ENCODE assay signal across 8 cellular contexts in genomic region chr5:150357326-150358260, GRCh38. TPM values are rescaled to one million over a fixed set of nuclear protein-coding genes. Genes with fewer than 3 reads are reported as not detected.
DNase-seq lines count a peak whose midpoint lies in the region; FAIRE-seq and TF ChIP-seq lines count a peak whose summit lies in the region.

TCOF1 (plus strand) TSS chr5:150357697; CDS start chr5:150357747, 50 bp downstream.

- no peaks in the 10 kb centered on the region for H3K9me3 Mint-ChIP-seq in activated naive CD4-positive, alpha-beta T cell treated with anti-CD3 and anti-CD28 coated beads for 36 hours

- TF ChIP-seq CTCF in HFF-Myc (IDR thresholded peaks at IDR 0.05; ENCODE audit: low read depth, low read length, missing control alignments), result no peak

- H3K4me3 ChIP-seq in HFF-Myc (replicated peaks; ENCODE audit: low read depth, low read length), result peak within 1 kb of the TSS; percentile 98

- H3K27ac Mint-ChIP-seq in activated naive CD4-positive, alpha-beta T cell treated with anti-CD3 and anti-CD28 coated beads for 36 hours, result peak within 1 kb of the TSS; percentile 82

- peak; percentile 48 for FAIRE-seq in frontal cortex (lab: Jason Lieb, UNC)

- peaks cover 41% of the 10 kb centered on the region for H3K4me1 Mint-ChIP-seq in activated naive CD4-positive, alpha-beta T cell treated with anti-CD3 and anti-CD28 coated beads for 36 hours (ENCODE audit: low read depth)

- CTCF ChIA-PET in activated naive CD4-positive, alpha-beta T cell treated with anti-CD3 and anti-CD28 coated beads for 36 hours (lab: Charles Lee), result no interaction called here

- no peaks in the 10 kb centered on the region for H3K27me3 Mint-ChIP-seq in activated naive CD4-positive, alpha-beta T cell treated with anti-CD3 and anti-CD28 coated beads for 36 hours (ENCODE audit: low read depth)

- peaks cover 31% of the 10 kb centered on the region for H3K36me3 Mint-ChIP-seq in activated naive CD4-positive, alpha-beta T cell treated with anti-CD3 and anti-CD28 coated beads for 36 hours (ENCODE audit: low read depth)

- peak; percentile 99 for DNase-seq in GM03348 (ENCODE audit: low spot score)
- DNase-seq in HFF-Myc (ENCODE audit: extremely low read depth, low read depth), result peak; percentile 71
- peak; percentile 98 for DNase-seq in NAMALWA (ENCODE audit: low spot score)
- DNase-seq in SK-N-DZ (ENCODE audit: low spot score), result peak; percentile 96
- DNase-seq in activated naive CD4-positive, alpha-beta T cell treated with anti-CD3 and anti-CD28 coated beads for 36 hours, result peak; percentile 98
- DNase-seq in frontal cortex (ENCODE audit: low spot score in 2 of 2), result peak; percentile 91 to 96
- DNase-seq in non-pigmented ciliary epithelial cell (ENCODE audit: low read depth), result peak; percentile 65
- peak; percentile 98 for DNase-seq in superior temporal gyrus (ENCODE audit: extremely low spot score)

- peak within 1 kb of the TSS; percentile 87 for H3K4me3 Mint-ChIP-seq in activated naive CD4-positive, alpha-beta T cell treated with anti-CD3 and anti-CD28 coated beads for 36 hours

- intact Hi-C loops in activated naive CD4-positive, alpha-beta T cell treated with anti-CD3 and anti-CD28 coated beads for 36 hours (cut with micrococcal nuclease), result loop anchor here (1.0 to 5.0 kb wide), 8 partner anchors 55 to 855 kb away; partner anchors contain the start of genes CD74, CSNK1A1, HMGXB3 and RBM22

RNA-seq across cellular contexts. Expression of gene TCOF1, which starts in this region (rescaled TPM):
- 39.6 and 55.9 TPM in 2 replicates for polyA plus RNA-seq in SK-N-DZ (2014; cell fraction: cytosol; rRNA removed)
- polyA plus RNA-seq in SK-N-DZ (2014; cell fraction: nucleus; rRNA removed), result 39.1 and 55.0 TPM in 2 replicates
- total RNA-seq in activated naive CD4-positive, alpha-beta T cell treated with anti-CD3 and anti-CD28 coated beads for 36 hours, result 100 to 1,000 TPM; 114 to 115 TPM
- total RNA-seq in frontal cortex, result 9.4 TPM

Comparison
In these comparisons a context has a peak if more than half of its experiments do, and no peak if none do; other contexts are left out.
1. Peak in every context shown above with its lines: DNase-seq and H3K4me3 ChIP-seq.
2. RNA of gene TCOF1 (total RNA-seq): 114 to 115 TPM in activated naive CD4-positive, alpha-beta T cell treated with anti-CD3 and anti-CD28 coated beads for 36 hours; 9.4 TPM in frontal cortex (single experiment); every median in the first group is over 10 times any median in the second.